17 cellular contexts compared by ENCODE assay signal in the genomic region with DNA sequence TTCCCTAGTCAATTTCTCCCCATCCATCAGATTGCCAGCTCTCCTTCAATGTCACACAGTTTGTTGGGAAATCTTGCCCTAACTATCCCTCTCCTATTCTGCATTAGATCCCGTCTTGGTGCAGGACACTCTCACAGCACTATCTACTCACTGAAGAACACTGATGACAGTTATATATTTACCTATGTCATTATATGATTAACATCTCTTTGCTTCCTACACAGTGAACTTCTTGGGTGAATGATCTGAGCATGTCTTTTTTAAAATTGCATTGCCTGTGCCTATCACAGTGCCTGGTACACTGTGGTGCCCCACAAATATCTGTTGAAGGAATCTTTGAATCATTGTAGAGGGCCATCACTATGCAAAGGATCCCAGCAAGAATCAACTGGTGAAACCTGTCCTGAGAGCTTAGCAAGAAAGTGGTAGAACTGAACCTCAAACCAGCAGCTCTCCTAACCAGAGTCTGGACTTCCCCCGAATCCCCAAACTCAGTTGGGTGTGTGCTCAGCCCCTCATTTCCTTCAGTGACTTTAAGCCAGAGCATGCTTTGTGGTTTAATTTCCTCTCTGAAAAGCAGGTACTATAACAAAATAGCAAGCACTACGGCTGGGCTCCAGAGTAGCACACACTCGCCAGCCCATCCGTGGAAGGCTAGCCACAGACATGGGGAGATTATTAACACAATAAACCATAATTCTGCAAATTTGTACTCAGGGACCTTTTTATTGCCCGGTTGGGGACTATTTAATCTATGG.
"Had no signal": no experiment of that assay in that cellular context is flagged by ENCODE, and none has a peak within 500 bp of the region (broad histone marks: within the 10 kb centered on the region; RNA-seq: fewer than 3 reads in every experiment).

No MANE protein-coding gene starts in this region.

- H3K4me3 ChIP-seq: heart right ventricle, lower lobe of right lung, testis, upper lobe of left lung had no signal

- H3K27me3 ChIP-seq: heart right ventricle, testis, upper lobe of left lung had no signal

- FAIRE-seq: astrocyte, bronchial epithelial cell, frontal cortex had no signal

- ATAC-seq: activated CD4-positive, CD25-positive, alpha-beta regulatory T cell treated with anti-CD3 and anti-CD28 coated beads, Interleukin-2, amount 50 U/mL, for 24 hours; heart right ventricle; left cardiac atrium; lower lobe of right lung; stimulated activated naive CD8-positive, alpha-beta T cell treated with anti-CD3 and anti-CD28 coated beads, Interleukin-15, amount 100 ng/mL, for 72 hours had no signal

- H3K27ac ChIP-seq: heart right ventricle, lower lobe of right lung, parathyroid adenoma, testis, upper lobe of left lung had no signal

- H3K9me3 ChIP-seq: lower lobe of right lung, testis, upper lobe of left lung had no signal

- H3K4me1 ChIP-seq: lower lobe of right lung, parathyroid adenoma, testis, upper lobe of left lung had no signal

- DNase-seq: activated CD4-positive, alpha-beta T cell treated with anti-CD3 and anti-CD28 coated beads, Interleukin-2, amount 50 U/mL, for 1 hour; activated CD8-positive, alpha-beta memory T cell treated with anti-CD3 and anti-CD28 coated beads for 24 hours; activated naive CD4-positive, alpha-beta T cell treated with anti-CD3 and anti-CD28 coated beads for 36 hours; dermis blood vessel endothelial cell; heart right ventricle; left cardiac atrium; lower lobe of right lung; stimulated activated CD4-positive, alpha-beta T cell treated with anti-CD3 and anti-CD28 coated beads, Interleukin-1b, Interleukin-23, amount 100 ng/mL, for 48 hours; stimulated activated naive CD8-positive, alpha-beta T cell treated with anti-CD3 and anti-CD28 coated beads, Interleukin-15, amount 100 ng/mL, for 72 hours; T-helper 9 cell; testis; upper lobe of left lung had no signal

- H3K36me3 ChIP-seq: heart right ventricle, lower lobe of right lung, upper lobe of left lung had no signal
